Comparison of ENCODE assay signal across 11 cellular contexts in genomic region chr22:28923826-28924732, GRCh38. TPM values are rescaled to one million over a fixed set of nuclear protein-coding genes. Genes with fewer than 3 reads are reported as not detected.
DNase-seq lines count a peak whose midpoint lies in the region; ATAC-seq and TF ChIP-seq lines count a peak whose summit lies in the region.
"Had no signal": no experiment of that assay in that cellular context is flagged by ENCODE, and none has a peak within 500 bp of the region (broad histone marks: within the 10 kb centered on the region; RNA-seq: fewer than 3 reads in every experiment).

No MANE protein-coding gene starts in this region.

- H3K36me3 ChIP-seq in GM23338 (ENCODE audit: insufficient read depth) (no peaks in the 10 kb centered on the region), hepatocyte (replicated peaks; ENCODE audit: insufficient read depth, low read depth) (no peaks in the 10 kb centered on the region)

- peak overlapping the region; percentile 32; the same call in 1 of the 2 replicates for H3K27ac Mint-ChIP-seq in GM23338
- H3K27ac Mint-ChIP-seq: activated naive CD8-positive, alpha-beta T cell treated with anti-CD3 and anti-CD28 coated beads, Interleukin-2, amount 10 ng/mL, durations not matched to agents 7 days and 5 days; natural killer cell treated with Interleukin-12 subunit alpha and Interleukin-12 subunit beta and Interleukin-15 and Interleukin-18, amount 100 ng/mL, for 72 hours had no signal

- peak; percentile 30 for DNase-seq in GM23338 (ENCODE audit: low spot score)
- DNase-seq in NCI-H510A treated with DMSO at 0.1 percent for 48 hours (lab: John Stamatoyannopoulos, UW): peak; percentile 54
- DNase-seq in hepatocyte (ENCODE audit: low spot score): peak; percentile 48
- no peak for DNase-seq in retinal pigment epithelial cell (ENCODE audit: low read depth)
- no peak for DNase-seq in stimulated activated CD4-positive, alpha-beta T cell treated with anti-CD3 and anti-CD28 coated beads, Interleukin-4, amount 100 ng/mL, for 24 hours
- no peak for DNase-seq in amniotic stem cell (lab: John Stamatoyannopoulos, UW)
- DNase-seq in NCI-H1048 (lab: John Stamatoyannopoulos, UW): no peak
- DNase-seq in RWPE1 (ENCODE audit: low spot score): no peak
- DNase-seq: activated naive CD8-positive, alpha-beta T cell treated with anti-CD3 and anti-CD28 coated beads, Interleukin-2, amount 10 ng/mL, durations not matched to agents 7 days and 5 days had no signal

- H3K79me2 ChIP-seq in GM23338 (replicated peaks; ENCODE audit: insufficient read depth) (peaks cover 100% of the 10 kb centered on the region), hepatocyte (peaks cover 98% of the 10 kb centered on the region)

- no peaks in the 10 kb centered on the region for H3K9me2 ChIP-seq in GM23338 (ENCODE audit: insufficient read depth)
- no peaks in the 10 kb centered on the region for H3K9me2 ChIP-seq in hepatocyte (replicated peaks; ENCODE audit: insufficient read depth)

- H3K9me3 Mint-ChIP-seq in GM23338: no peaks in the 10 kb centered on the region
- H3K9me3 Mint-ChIP-seq: activated naive CD8-positive, alpha-beta T cell treated with anti-CD3 and anti-CD28 coated beads, Interleukin-2, amount 10 ng/mL, durations not matched to agents 7 days and 5 days; natural killer cell treated with Interleukin-12 subunit alpha and Interleukin-12 subunit beta and Interleukin-15 and Interleukin-18, amount 100 ng/mL, for 72 hours had no signal

- no peak overlapping the region for H2AFZ ChIP-seq in GM23338
- no peak overlapping the region for H2AFZ ChIP-seq in hepatocyte

- H4K20me1 ChIP-seq in GM23338 (replicated peaks; ENCODE audit: insufficient read depth) (peaks cover 43% of the 10 kb centered on the region), hepatocyte (ENCODE audit: insufficient read depth, poor library complexity, severe bottlenecking) (peaks cover under 1% of the 10 kb centered on the region)

- no peak; the same call in 2 of the 3 replicates for ATAC-seq in GM23338
- ATAC-seq: natural killer cell treated with Interleukin-12 subunit alpha and Interleukin-12 subunit beta and Interleukin-15 and Interleukin-18, amount 100 ng/mL, for 72 hours had no signal

- H3F3A ChIP-seq in GM23338 (replicated peaks; ENCODE audit: low read depth): no peaks in the 10 kb centered on the region; the same call in 1 of the 2 replicates

- H3K27me3 ChIP-seq in GM23338 (ENCODE audit: insufficient read depth) (no peaks in the 10 kb centered on the region), hepatocyte (no peaks in the 10 kb centered on the region)

- no peaks in the 10 kb centered on the region for H3K27me3 Mint-ChIP-seq in GM23338 (ENCODE audit: insufficient read depth, low read depth, poor library complexity)

- TF ChIP-seq CTCF in GM23338 (conservative IDR thresholded peaks at IDR 0.05; ENCODE audit: low read depth in 2 of 2) (no peak), hepatocyte (IDR thresholded peaks at IDR 0.05; ENCODE audit: poor library complexity) (no peak), retinal pigment epithelial cell (conservative IDR thresholded peaks at IDR 0.05; ENCODE audit: low read depth, low read length) (no peak), RWPE1 (conservative IDR thresholded peaks at IDR 0.05; ENCODE audit: low read depth) (no peak)

- H3K36me3 Mint-ChIP-seq in GM23338 (ENCODE audit: low read depth): no peaks in the 10 kb centered on the region
- H3K36me3 Mint-ChIP-seq: activated naive CD8-positive, alpha-beta T cell treated with anti-CD3 and anti-CD28 coated beads, Interleukin-2, amount 10 ng/mL, durations not matched to agents 7 days and 5 days; natural killer cell treated with Interleukin-12 subunit alpha and Interleukin-12 subunit beta and Interleukin-15 and Interleukin-18, amount 100 ng/mL, for 72 hours had no signal

- no peak overlapping the region for H3K4me3 Mint-ChIP-seq in GM23338
- H3K4me3 Mint-ChIP-seq: activated naive CD8-positive, alpha-beta T cell treated with anti-CD3 and anti-CD28 coated beads, Interleukin-2, amount 10 ng/mL, durations not matched to agents 7 days and 5 days; natural killer cell treated with Interleukin-12 subunit alpha and Interleukin-12 subunit beta and Interleukin-15 and Interleukin-18, amount 100 ng/mL, for 72 hours had no signal

- POLR2A ChIA-PET in RWPE1 (lab: Yijun Ruan, JAX; ENCODE audit: low non-redundant PET): no interaction called here

- H3K27ac ChIP-seq in GM23338 (ENCODE audit: low read depth) (no peak overlapping the region), hepatocyte (peak overlapping the region; percentile 65), RWPE1 (no peak overlapping the region)
- H3K27ac ChIP-seq: VCaP had no signal

- CTCF ChIA-PET in RWPE1 (lab: Yijun Ruan, JAX): interaction anchor here (0.6 kb wide), 1 partner anchor 845 kb away, joined by 3 read pairs; no protein-coding TSS in a partner anchor

- 45% methylated on average over 23 of the region's 24 CpGs for WGBS in hepatocyte (ENCODE audit: low lambda C conversion rate, missing lambda C conversion rate)

- H3K4me1 ChIP-seq in GM23338 (ENCODE audit: insufficient read depth) (peaks cover 59% of the 10 kb centered on the region), hepatocyte (ENCODE audit: insufficient read depth) (peaks cover 32% of the 10 kb centered on the region)

- H3K4me2 ChIP-seq in GM23338: peak overlapping the region; percentile 35; the same call in 1 of the 2 replicates
- peak overlapping the region; percentile 65 for H3K4me2 ChIP-seq in hepatocyte

- H3K4me1 Mint-ChIP-seq in GM23338: peaks cover 55% of the 10 kb centered on the region

- H3K4me3 ChIP-seq in GM23338: no peak overlapping the region
- no peak overlapping the region for H3K4me3 ChIP-seq in hepatocyte
- peak overlapping the region; percentile 6 for H3K4me3 ChIP-seq in retinal pigment epithelial cell (ENCODE audit: low read length)

- H3K9me3 ChIP-seq in hepatocyte (ENCODE audit: low read depth): no peaks in the 10 kb centered on the region

TF ChIP-seq in GM23338, 12 proteins besides CTCF, POLR2A, EP300 and RAD21 (continues in another document):
- TF ChIP-seq NANOG (IDR thresholded peaks at IDR 0.05; ENCODE audit: borderline replicate concordance) (no peak), EZH2phosphoT487 (IDR thresholded peaks at IDR 0.05; ENCODE audit: unreplicated experiment) (no peak), STAT1 (IDR thresholded peaks at IDR 0.05; ENCODE audit: unreplicated experiment) (no peak), POLR2AphosphoS5 (IDR thresholded peaks at IDR 0.05; ENCODE audit: low read depth) (no peak), JUNB (IDR thresholded peaks at IDR 0.05; ENCODE audit: unreplicated experiment) (no peak), ZNF114 (CRISPR knock-in tag; IDR thresholded peaks at IDR 0.05) (no peak)

RNA-seq across cellular contexts. Expression of gene ZNRF3, which starts 40.7 kb away (rescaled TPM):
- 28.9 and 32.2 TPM in 2 replicates for total RNA-seq in GM23338 (2014; rRNA removed; shearing (Covaris generic))
- 11.1 and 12.3 TPM in 2 replicates for polyA plus RNA-seq in GM23338 (2016; fragmentation: Nextera tagmentation; extraction: Ambion mirVana)
- total RNA-seq in hepatocyte: 7.9 and 8.9 TPM in 2 replicates
- polyA plus RNA-seq in hepatocyte: 12.8 and 14.7 TPM in 2 replicates

Comparison
In these comparisons a context has a peak if more than half of its experiments do, and no peak if none do; other contexts are left out.
1. DNase-seq: peak in GM23338 (single experiment), NCI-H510A treated with DMSO at 0.1 percent for 48 hours (single experiment) and hepatocyte (single experiment); none in retinal pigment epithelial cell (single experiment), stimulated activated CD4-positive, alpha-beta T cell treated with anti-CD3 and anti-CD28 coated beads, Interleukin-4, amount 100 ng/mL, for 24 hours (single experiment), amniotic stem cell (single experiment), NCI-H1048 (single experiment) and RWPE1 (single experiment).